Comparison of ENCODE assay signal across 1 cellular context in genomic region chr5:160036884-160037283, GRCh38.
TF ChIP-seq lines count a peak whose summit lies in the region.

No MANE protein-coding gene starts in this region.

TF ChIP-seq in K562, 482 proteins besides CTCF, POLR2A, EP300 and RAD21 (continued from another document):
- no peak for TF ChIP-seq GMEB1 (CRISPR knock-in tag; IDR thresholded peaks at IDR 0.05)
- no peak for TF ChIP-seq ZNF3 (CRISPR knock-in tag; IDR thresholded peaks at IDR 0.05)
- no peak for TF ChIP-seq JUNB (CRISPR knock-in tag; conservative IDR thresholded peaks at IDR 0.05)
- TF ChIP-seq MCM7 (IDR thresholded peaks at IDR 0.05), result no peak
- no peak for TF ChIP-seq FOXA3 (CRISPR knock-in tag; conservative IDR thresholded peaks at IDR 0.05 in 1 of 2, IDR thresholded peaks at IDR 0.05 in 1 of 2)
- TF ChIP-seq ZNF280B (CRISPR knock-in tag; IDR thresholded peaks at IDR 0.05), result no peak
- no peak for TF ChIP-seq THRAP3 (IDR thresholded peaks at IDR 0.05; ENCODE audit: borderline replicate concordance)
- TF ChIP-seq ATF2 (CRISPR knock-in tag; IDR thresholded peaks at IDR 0.05), result no peak
- no peak for TF ChIP-seq HSF4 (CRISPR knock-in tag; IDR thresholded peaks at IDR 0.05; ENCODE audit: borderline replicate concordance)
- no peak for TF ChIP-seq CBX1 (IDR thresholded peaks at IDR 0.05; ENCODE audit: low read depth)
- no peak for TF ChIP-seq NFIX (CRISPR knock-in tag; IDR thresholded peaks at IDR 0.05; ENCODE audit: low read depth)
- TF ChIP-seq TFAP4 (CRISPR knock-in tag; IDR thresholded peaks at IDR 0.05; ENCODE audit: borderline replicate concordance), result no peak
- no peak for TF ChIP-seq TAF7 (tag; IDR thresholded peaks at IDR 0.05)
- TF ChIP-seq MLX (CRISPR knock-in tag; conservative IDR thresholded peaks at IDR 0.05), result no peak
